Comparison of ENCODE assay signal across 31 cellular contexts in genomic region chr18:328928-329327, GRCh38.
"Had no signal": no experiment of that assay in that cellular context is flagged by ENCODE, and none has a peak within 500 bp of the region (broad histone marks: within the 10 kb centered on the region; RNA-seq: fewer than 3 reads in every experiment).

No MANE protein-coding gene starts in this region.

- H3K9ac ChIP-seq: parathyroid adenoma had no signal

- ATAC-seq: naive thymus-derived CD8-positive, alpha-beta T cell; natural killer cell treated with Interleukin-12 subunit alpha and Interleukin-12 subunit beta and Interleukin-15 and Interleukin-18, amount 100 ng/mL, for 72 hours; psoas muscle; right cardiac atrium; sciatic nerve; stimulated activated memory B cell treated with anti-CD40 and anti-IgM and Interleukin-4, amounts not matched to agents 10 μg/mL and 1 μg/mL and 100 μg/mL, for 72 hours; stimulated activated naive CD8-positive, alpha-beta T cell treated with anti-CD3 and anti-CD28 coated beads, Interleukin-15, amount 100 ng/mL, for 72 hours; stimulated activated naive CD8-positive, alpha-beta T cell treated with anti-CD3 and anti-CD28 coated beads, Interleukin-15, Interleukin-2, amounts not matched to agents 100 U/mL and 50 U/mL, for 24 hours; upper lobe of right lung had no signal

- H3K36me3 ChIP-seq: neutrophil, ovary, spleen, suprapubic skin, tibial artery, transverse colon, uterus had no signal

- H3K79me2 ChIP-seq: parathyroid adenoma had no signal

- H3K4me1 ChIP-seq: parathyroid adenoma, testis, tibial artery, uterus had no signal

- H3K27ac Mint-ChIP-seq: naive thymus-derived CD8-positive, alpha-beta T cell; natural killer cell treated with Interleukin-12 subunit alpha and Interleukin-12 subunit beta and Interleukin-15 and Interleukin-18, amount 100 ng/mL, for 72 hours; progenitor cell of endocrine pancreas; stimulated activated memory B cell treated with anti-CD40 and anti-IgM and Interleukin-4, amounts not matched to agents 10 μg/mL and 1 μg/mL and 100 μg/mL, for 72 hours; type B pancreatic cell had no signal

- H2AFZ ChIP-seq: parathyroid adenoma had no signal

- H3K4me3 ChIP-seq: ovary, psoas muscle, skin epidermis, smooth muscle cell, spleen, suprapubic skin, testis, tibial artery, transverse colon, upper lobe of right lung, uterus had no signal

- H3K27me3 ChIP-seq: neutrophil, ovary, suprapubic skin, testis, tibial artery, transverse colon, upper lobe of right lung, uterus had no signal

- H3K27ac ChIP-seq: neutrophil, ovary, parathyroid adenoma, psoas muscle, skin epidermis, spleen, suprapubic skin, testis, tibial artery, transverse colon, upper lobe of right lung, uterus had no signal

- H3K4me3 Mint-ChIP-seq: naive B cell; naive thymus-derived CD8-positive, alpha-beta T cell; natural killer cell treated with Interleukin-12 subunit alpha and Interleukin-12 subunit beta and Interleukin-15 and Interleukin-18, amount 100 ng/mL, for 72 hours; stimulated activated memory B cell treated with anti-CD40 and anti-IgM and Interleukin-4, amounts not matched to agents 10 μg/mL and 1 μg/mL and 100 μg/mL, for 72 hours; stimulated activated naive CD8-positive, alpha-beta T cell treated with anti-CD3 and anti-CD28 coated beads, Interleukin-15, amount 100 ng/mL, for 72 hours; type B pancreatic cell had no signal

- DNase-seq: naive B cell; naive thymus-derived CD8-positive, alpha-beta T cell; nucleus accumbens; ovary; psoas muscle; right cardiac atrium; spleen; stimulated activated CD4-positive, alpha-beta T cell treated with anti-CD3 and anti-CD28 coated beads, Interleukin-12 subunit alpha, Interleukin-12 subunit beta, amount 100 ng/mL, for 4 hours; stimulated activated CD4-positive, alpha-beta T cell treated with anti-CD3 and anti-CD28 coated beads, Interleukin-1b, Interleukin-23, amount 100 ng/mL, for 48 hours; stimulated activated CD4-positive, alpha-beta T cell treated with anti-CD3 and anti-CD28 coated beads, Interleukin-4, amount 100 ng/mL, for 1 hour; stimulated activated CD4-positive, alpha-beta T cell treated with anti-CD3 and anti-CD28 coated beads, Interleukin-4, amount 100 ng/mL, for 4 hours; stimulated activated CD8-positive, alpha-beta memory T cell treated with anti-CD3 and anti-CD28 coated beads, Interleukin-4, amount 100 ng/mL, for 48 hours; stimulated activated naive CD4-positive, alpha-beta T cell; stimulated activated naive CD8-positive, alpha-beta T cell treated with anti-CD3 and anti-CD28 coated beads, Interleukin-15, amount 100 ng/mL, for 72 hours; stimulated activated naive CD8-positive, alpha-beta T cell treated with anti-CD3 and anti-CD28 coated beads, Interleukin-15, Interleukin-2, amounts not matched to agents 100 U/mL and 50 U/mL, for 24 hours; substantia nigra; testis; tibial artery; transverse colon; upper lobe of right lung; uterus had no signal

- H3K9me3 Mint-ChIP-seq: naive B cell; naive thymus-derived CD8-positive, alpha-beta T cell; natural killer cell treated with Interleukin-12 subunit alpha and Interleukin-12 subunit beta and Interleukin-15 and Interleukin-18, amount 100 ng/mL, for 72 hours; stimulated activated memory B cell treated with anti-CD40 and anti-IgM and Interleukin-4, amounts not matched to agents 10 μg/mL and 1 μg/mL and 100 μg/mL, for 72 hours; stimulated activated naive CD8-positive, alpha-beta T cell treated with anti-CD3 and anti-CD28 coated beads, Interleukin-15, amount 100 ng/mL, for 72 hours; type B pancreatic cell had no signal

- H3K36me3 Mint-ChIP-seq: naive B cell; naive thymus-derived CD8-positive, alpha-beta T cell; natural killer cell treated with Interleukin-12 subunit alpha and Interleukin-12 subunit beta and Interleukin-15 and Interleukin-18, amount 100 ng/mL, for 72 hours; stimulated activated memory B cell treated with anti-CD40 and anti-IgM and Interleukin-4, amounts not matched to agents 10 μg/mL and 1 μg/mL and 100 μg/mL, for 72 hours had no signal

- H3K4me1 Mint-ChIP-seq: naive thymus-derived CD8-positive, alpha-beta T cell; stimulated activated memory B cell treated with anti-CD40 and anti-IgM and Interleukin-4, amounts not matched to agents 10 μg/mL and 1 μg/mL and 100 μg/mL, for 72 hours; stimulated activated naive CD8-positive, alpha-beta T cell treated with anti-CD3 and anti-CD28 coated beads, Interleukin-15, amount 100 ng/mL, for 72 hours had no signal

- H3K9me3 ChIP-seq: neutrophil, ovary, psoas muscle, spleen, suprapubic skin, testis, tibial artery, transverse colon, upper lobe of right lung, uterus had no signal

- H3K4me2 ChIP-seq: smooth muscle cell had no signal

- H3K27me3 Mint-ChIP-seq: progenitor cell of endocrine pancreas, type B pancreatic cell had no signal
